ENCODE assay signal across 15 cellular contexts in the genomic region with DNA sequence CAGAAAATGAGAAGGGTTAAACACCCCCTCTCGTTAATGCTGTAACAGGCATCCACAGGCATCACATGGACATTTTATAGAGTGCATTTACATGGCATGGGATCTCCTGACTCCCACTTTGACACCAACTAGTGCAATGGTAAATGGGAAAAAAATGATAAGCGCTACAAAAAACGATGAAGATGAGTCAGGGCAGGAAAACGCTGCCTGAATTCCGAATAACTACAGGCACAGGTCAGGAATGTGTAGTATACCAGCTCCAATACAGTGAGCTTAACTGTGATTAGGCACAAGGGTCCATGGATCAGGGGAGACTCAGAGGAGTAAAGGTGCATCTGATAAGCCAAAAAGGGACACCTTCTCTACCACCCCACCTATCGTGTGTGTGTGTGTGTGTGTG.
DNase-seq lines count a peak whose midpoint lies in the region; ATAC-seq and TF ChIP-seq lines count a peak whose summit lies in the region.
"Had no signal": no experiment of that assay in that cellular context is flagged by ENCODE, and none has a peak within 500 bp of the region (broad histone marks: within the 10 kb centered on the region; RNA-seq: fewer than 3 reads in every experiment).

No MANE protein-coding gene starts in this region.

- peak overlapping the region; percentile 57 for H2AK5ac ChIP-seq in mesenchymal stem cell (ENCODE audit: low read length, severe bottlenecking)

- no peaks in the 10 kb centered on the region for H3K9me3 ChIP-seq in BLaER1
- no peaks in the 10 kb centered on the region for H3K9me3 ChIP-seq in mesenchymal stem cell (ENCODE audit: control insufficient read depth, low read length)
- no peaks in the 10 kb centered on the region for H3K9me3 ChIP-seq in breast epithelium

- no peak overlapping the region for H3K23ac ChIP-seq in mesenchymal stem cell (ENCODE audit: low read length in 2 of 2)

- H3K4ac ChIP-seq in mesenchymal stem cell (ENCODE audit: low read depth in 1 of 2, low read length in 2 of 2), result peak overlapping the region in 1 of 2 experiments; percentile 43

- peaks cover 4% of the 10 kb centered on the region for H3K27me3 Mint-ChIP-seq in nephron progenitor cell (ENCODE audit: low read depth, poor library complexity)

- no peak overlapping the region for H4K8ac ChIP-seq in mesenchymal stem cell (ENCODE audit: low read length)

- H3K27ac ChIP-seq in BLaER1 (peak overlapping the region; percentile 95), mesenchymal stem cell (ENCODE audit: low read length, poor library complexity, severe bottlenecking) (no peak overlapping the region), breast epithelium (no peak overlapping the region)
- H3K27ac ChIP-seq: KMS-11, SK-N-MC had no signal

- no peaks in the 10 kb centered on the region for H4K20me1 ChIP-seq in BLaER1

- H3K4me1 ChIP-seq in BLaER1, result peaks cover 93% of the 10 kb centered on the region
- peaks cover 10% of the 10 kb centered on the region for H3K4me1 ChIP-seq in mesenchymal stem cell (ENCODE audit: control insufficient read depth, insufficient read depth, low read depth, low read length)
- H3K4me1 ChIP-seq in breast epithelium, result peaks cover 0 to 13% of the 10 kb centered on the region in 2 donors

- H2BK5ac ChIP-seq in mesenchymal stem cell (ENCODE audit: low read depth, low read length, poor library complexity, severe bottlenecking), result no peak overlapping the region

- H3K36me3 ChIP-seq in BLaER1 (no peaks in the 10 kb centered on the region), mesenchymal stem cell (ENCODE audit: control insufficient read depth in 1 of 2, insufficient read depth in 2 of 2, low read depth in 1 of 2, low read length in 2 of 2) (no peaks in the 10 kb centered on the region), breast epithelium (no peaks in the 10 kb centered on the region)

- no peaks in the 10 kb centered on the region for H3K27me3 ChIP-seq in BLaER1
- no peaks in the 10 kb centered on the region for H3K27me3 ChIP-seq in mesenchymal stem cell (ENCODE audit: control insufficient read depth in 1 of 2, insufficient read depth in 1 of 2, low read length in 2 of 2)
- no peaks in the 10 kb centered on the region for H3K27me3 ChIP-seq in breast epithelium

- no peak for ATAC-seq in GM19324 (IDR thresholded peaks at IDR 0.05; ENCODE audit: low FRiP score, unreplicated experiment)
- ATAC-seq: CD8-positive, alpha-beta T cell had no signal

- peaks cover 10% of the 10 kb centered on the region for H3K4me1 Mint-ChIP-seq in nephron progenitor cell

- H3K36me3 Mint-ChIP-seq in nephron progenitor cell (ENCODE audit: low read depth), result peaks cover 6% of the 10 kb centered on the region
- H3K36me3 Mint-ChIP-seq: CD8-positive, alpha-beta T cell had no signal

- no peak overlapping the region for H2BK120ac ChIP-seq in mesenchymal stem cell (ENCODE audit: low read depth, low read length)

- DNase-seq in NCI-H226 (peak; percentile 21), amniotic epithelial cell (ENCODE audit: low read depth) (peak; percentile 63), mesenchymal stem cell (no peak), NCI-H2196 treated with DMSO at 0.1 percent for 48 hours (lab: John Stamatoyannopoulos, UW; ENCODE audit: unreplicated experiment) (no peak), nephron progenitor cell (no peak), breast epithelium (ENCODE audit: low spot score in 2 of 2) (no peak)
- DNase-seq: CD8-positive, alpha-beta T cell; DMS53; NCI-H1436; NCI-H2029; NCI-H446 treated with DMSO at 0.1 percent for 48 hours had no signal

- no peak overlapping the region for H3K18ac ChIP-seq in mesenchymal stem cell (ENCODE audit: low read depth in 1 of 2, low read length in 2 of 2)

- peaks cover 11% of the 10 kb centered on the region for H3K9me3 Mint-ChIP-seq in nephron progenitor cell
- H3K9me3 Mint-ChIP-seq: CD8-positive, alpha-beta T cell had no signal

- H3K14ac ChIP-seq in mesenchymal stem cell (ENCODE audit: low read length in 2 of 2), result peak overlapping the region in 1 of 2 experiments; percentile 49

- H2AFZ ChIP-seq in mesenchymal stem cell (ENCODE audit: low read depth, low read length), result no peak overlapping the region

- H3K4me2 ChIP-seq in BLaER1, result peak overlapping the region; percentile 89
- H3K4me2 ChIP-seq in mesenchymal stem cell (ENCODE audit: low read length, poor library complexity, severe bottlenecking), result no peak overlapping the region
- H3K4me2 ChIP-seq: KMS-11 had no signal

- no peak overlapping the region for H3K9ac ChIP-seq in BLaER1
- no peak overlapping the region for H3K9ac ChIP-seq in mesenchymal stem cell (ENCODE audit: low read length)
- H3K9ac ChIP-seq: KMS-11 had no signal

- no peak overlapping the region for H3K4me3 ChIP-seq in BLaER1
- no peak overlapping the region for H3K4me3 ChIP-seq in mesenchymal stem cell (ENCODE audit: insufficient read depth in 1 of 2, low read depth in 1 of 2, low read length in 2 of 2)
- H3K4me3 ChIP-seq in breast epithelium, result no peak overlapping the region
- H3K4me3 ChIP-seq: SK-N-MC had no signal

- no peaks in the 10 kb centered on the region for H3K79me1 ChIP-seq in mesenchymal stem cell (replicated peaks; ENCODE audit: low read length, poor library complexity, severe bottlenecking)

- H2BK15ac ChIP-seq in mesenchymal stem cell (ENCODE audit: low read depth, poor library complexity, severe bottlenecking), result no peak overlapping the region

- TF ChIP-seq CTCF in nephron progenitor cell (IDR thresholded peaks at IDR 0.05) (no peak), breast epithelium (IDR thresholded peaks at IDR 0.05) (no peak)

- no peak overlapping the region for H3K27ac Mint-ChIP-seq in nephron progenitor cell
- H3K27ac Mint-ChIP-seq: CD8-positive, alpha-beta T cell had no signal

- no peak for TF ChIP-seq POLR2A in breast epithelium (IDR thresholded peaks at IDR 0.05)

- intact Hi-C loops in breast epithelium (cut with DNase I; ENCODE audit: low total_unique reads), result no loop called here

- no peak overlapping the region for H4K91ac ChIP-seq in mesenchymal stem cell (ENCODE audit: low read length)

- H3K4me3 Mint-ChIP-seq in nephron progenitor cell, result no peak overlapping the region
- H3K4me3 Mint-ChIP-seq: CD8-positive, alpha-beta T cell had no signal

- WGBS in mesenchymal stem cell, result 73% methylated on average over 5 of the region's 6 CpGs

- H2BK12ac ChIP-seq in mesenchymal stem cell (ENCODE audit: low read length in 2 of 2), result no peak overlapping the region

Comparison
In these comparisons a context has a peak if more than half of its experiments do, and no peak if none do; other contexts are left out.
1. DNase-seq: peak in NCI-H226 (single experiment) and amniotic epithelial cell (single experiment); none in mesenchymal stem cell (single experiment), NCI-H2196 treated with DMSO at 0.1 percent for 48 hours (single experiment), nephron progenitor cell (single experiment) and breast epithelium (0 of 2).